In genomic region chr12:40032433-40033259, GRCh38 we compare ENCODE assay signal across 14 cellular contexts.
DNase-seq lines count a peak whose midpoint lies in the region; ATAC-seq, FAIRE-seq and TF ChIP-seq lines count a peak whose summit lies in the region.
"Had no signal": no experiment of that assay in that cellular context is flagged by ENCODE, and none has a peak within 500 bp of the region (broad histone marks: within the 10 kb centered on the region; RNA-seq: fewer than 3 reads in every experiment).

No MANE protein-coding gene starts in this region.

- 75% methylated on average over 5 of the region's 5 CpGs for WGBS in right cardiac atrium
- 20 to 21% methylated on average over 5 of the region's 5 CpGs for WGBS in pancreas, 2 donors

- ATAC-seq in right cardiac atrium (peak; percentile 29 to 77), pancreas (peak; percentile 54 to 71 (median 64))
- no peak for ATAC-seq in stimulated activated memory B cell treated with anti-CD40 and anti-IgM and Interleukin-4, amounts not matched to agents 10 μg/mL and 1 μg/mL and 100 μg/mL, for 72 hours
- ATAC-seq: activated CD8-positive, alpha-beta memory T cell treated with anti-CD3 and anti-CD28 coated beads, Interleukin-2, amount 10 ng/mL, durations not matched to agents 7 days and 5 days; gastrocnemius medialis; naive thymus-derived CD4-positive, alpha-beta T cell had no signal

- no peaks in the 10 kb centered on the region for H3K36me3 Mint-ChIP-seq in stimulated activated memory B cell treated with anti-CD40 and anti-IgM and Interleukin-4, amounts not matched to agents 10 μg/mL and 1 μg/mL and 100 μg/mL, for 72 hours
- H3K36me3 Mint-ChIP-seq in activated naive CD8-positive, alpha-beta T cell treated with anti-CD3 and anti-CD28 coated beads for 36 hours = no peaks in the 10 kb centered on the region
- H3K36me3 Mint-ChIP-seq: activated CD8-positive, alpha-beta memory T cell treated with anti-CD3 and anti-CD28 coated beads, Interleukin-2, amount 10 ng/mL, durations not matched to agents 7 days and 5 days; naive thymus-derived CD4-positive, alpha-beta T cell had no signal

- no peak for FAIRE-seq in pancreas (lab: Jason Lieb, UNC)
- FAIRE-seq: bronchial epithelial cell had no signal

- no peaks in the 10 kb centered on the region for H3K9me3 ChIP-seq in right cardiac atrium (ENCODE audit: control insufficient read depth, low read length)
- H3K9me3 ChIP-seq in pancreas = no peaks in the 10 kb centered on the region
- H3K9me3 ChIP-seq: gastrocnemius medialis had no signal

- H3K27ac ChIP-seq in right cardiac atrium (ENCODE audit: low read length) = no peak overlapping the region
- peak overlapping the region; percentile 9 to 51 (median 42) for H3K27ac ChIP-seq in pancreas
- H3K27ac ChIP-seq: gastrocnemius medialis, VCaP had no signal

- intact Hi-C loops in right cardiac atrium (cut with DNase I) = no loop called here
- intact Hi-C loops in pancreas (cut with DNase I) = loop anchor here in 1 of 3 donors (10.0 kb wide), 1 partner anchor 72 kb away; the partner anchor contains the start of gene SLC2A13

- no peak overlapping the region for H3K4me3 Mint-ChIP-seq in stimulated activated memory B cell treated with anti-CD40 and anti-IgM and Interleukin-4, amounts not matched to agents 10 μg/mL and 1 μg/mL and 100 μg/mL, for 72 hours
- no peak overlapping the region for H3K4me3 Mint-ChIP-seq in activated naive CD8-positive, alpha-beta T cell treated with anti-CD3 and anti-CD28 coated beads for 36 hours
- H3K4me3 Mint-ChIP-seq: activated CD8-positive, alpha-beta memory T cell treated with anti-CD3 and anti-CD28 coated beads, Interleukin-2, amount 10 ng/mL, durations not matched to agents 7 days and 5 days; activated naive CD4-positive, alpha-beta T cell treated with anti-CD3 and anti-CD28 coated beads for 36 hours; naive thymus-derived CD4-positive, alpha-beta T cell had no signal

- DNase-seq in H7 = peak; percentile 19
- DNase-seq in NCI-H69 (lab: John Stamatoyannopoulos, UW) = peak; percentile 57
- DNase-seq in right cardiac atrium = no peak
- no peak for DNase-seq in pancreas
- no peak for DNase-seq in activated naive CD8-positive, alpha-beta T cell treated with anti-CD3 and anti-CD28 coated beads for 36 hours
- no peak for DNase-seq in RPMI8226
- DNase-seq: activated CD8-positive, alpha-beta memory T cell treated with anti-CD3 and anti-CD28 coated beads, Interleukin-2, amount 10 ng/mL, durations not matched to agents 7 days and 5 days; activated naive CD4-positive, alpha-beta T cell treated with anti-CD3 and anti-CD28 coated beads for 36 hours; gastrocnemius medialis; naive thymus-derived CD4-positive, alpha-beta T cell; stimulated activated CD4-positive, alpha-beta T cell treated with anti-CD3 and anti-CD28 coated beads, Interleukin-1b, Interleukin-23, amount 100 ng/mL, for 48 hours had no signal

- no peak for TF ChIP-seq CTCF in pancreas (IDR thresholded peaks at IDR 0.05)

- no peaks in the 10 kb centered on the region for H3K9me3 Mint-ChIP-seq in stimulated activated memory B cell treated with anti-CD40 and anti-IgM and Interleukin-4, amounts not matched to agents 10 μg/mL and 1 μg/mL and 100 μg/mL, for 72 hours
- no peaks in the 10 kb centered on the region for H3K9me3 Mint-ChIP-seq in activated naive CD8-positive, alpha-beta T cell treated with anti-CD3 and anti-CD28 coated beads for 36 hours
- H3K9me3 Mint-ChIP-seq: activated naive CD4-positive, alpha-beta T cell treated with anti-CD3 and anti-CD28 coated beads for 36 hours; naive thymus-derived CD4-positive, alpha-beta T cell had no signal

- no peaks in the 10 kb centered on the region for H3K27me3 Mint-ChIP-seq in stimulated activated memory B cell treated with anti-CD40 and anti-IgM and Interleukin-4, amounts not matched to agents 10 μg/mL and 1 μg/mL and 100 μg/mL, for 72 hours
- no peaks in the 10 kb centered on the region for H3K27me3 Mint-ChIP-seq in activated naive CD8-positive, alpha-beta T cell treated with anti-CD3 and anti-CD28 coated beads for 36 hours
- H3K27me3 Mint-ChIP-seq: activated CD8-positive, alpha-beta memory T cell treated with anti-CD3 and anti-CD28 coated beads, Interleukin-2, amount 10 ng/mL, durations not matched to agents 7 days and 5 days; naive thymus-derived CD4-positive, alpha-beta T cell had no signal

- H3K4me3 ChIP-seq in H7 (ENCODE audit: insufficient read depth, low read depth, low read length) (no peak overlapping the region), right cardiac atrium (ENCODE audit: low read length) (no peak overlapping the region), pancreas (peak overlapping the region in 1 of 4 donors; percentile 5)
- H3K4me3 ChIP-seq: gastrocnemius medialis had no signal

- H3K4me1 Mint-ChIP-seq in stimulated activated memory B cell treated with anti-CD40 and anti-IgM and Interleukin-4, amounts not matched to agents 10 μg/mL and 1 μg/mL and 100 μg/mL, for 72 hours = no peaks in the 10 kb centered on the region
- H3K4me1 Mint-ChIP-seq in activated naive CD8-positive, alpha-beta T cell treated with anti-CD3 and anti-CD28 coated beads for 36 hours = peaks cover 4% of the 10 kb centered on the region
- H3K4me1 Mint-ChIP-seq: naive thymus-derived CD4-positive, alpha-beta T cell had no signal

- H3K36me3 ChIP-seq in H7 (replicated peaks; ENCODE audit: control insufficient read depth, insufficient read depth, low read length) (no peaks in the 10 kb centered on the region), pancreas (no peaks in the 10 kb centered on the region)
- H3K36me3 ChIP-seq: gastrocnemius medialis had no signal

- no peaks in the 10 kb centered on the region for H3K4me1 ChIP-seq in right cardiac atrium (ENCODE audit: control insufficient read depth, insufficient read depth, low read length)
- peaks cover 0 to 23% (median 17%) of the 10 kb centered on the region in 3 donors for H3K4me1 ChIP-seq in pancreas
- H3K4me1 ChIP-seq: gastrocnemius medialis had no signal

- H3K27ac Mint-ChIP-seq in stimulated activated memory B cell treated with anti-CD40 and anti-IgM and Interleukin-4, amounts not matched to agents 10 μg/mL and 1 μg/mL and 100 μg/mL, for 72 hours = no peak overlapping the region
- H3K27ac Mint-ChIP-seq in activated naive CD8-positive, alpha-beta T cell treated with anti-CD3 and anti-CD28 coated beads for 36 hours = no peak overlapping the region
- H3K27ac Mint-ChIP-seq: activated CD8-positive, alpha-beta memory T cell treated with anti-CD3 and anti-CD28 coated beads, Interleukin-2, amount 10 ng/mL, durations not matched to agents 7 days and 5 days; activated naive CD4-positive, alpha-beta T cell treated with anti-CD3 and anti-CD28 coated beads for 36 hours; naive thymus-derived CD4-positive, alpha-beta T cell had no signal

- no peaks in the 10 kb centered on the region for H3K27me3 ChIP-seq in H7 (ENCODE audit: control insufficient read depth, insufficient read depth, low read length)
- H3K27me3 ChIP-seq in right cardiac atrium (ENCODE audit: control insufficient read depth, insufficient read depth) = no peaks in the 10 kb centered on the region
- H3K27me3 ChIP-seq in pancreas = no peaks in the 10 kb centered on the region
- H3K27me3 ChIP-seq: gastrocnemius medialis had no signal

Comparison
In these comparisons a context has a peak if more than half of its experiments do, and no peak if none do; other contexts are left out.
1. DNase-seq: peak in H7 (single experiment) and NCI-H69 (single experiment); none in right cardiac atrium (0 of 3), pancreas (0 of 6), activated naive CD8-positive, alpha-beta T cell treated with anti-CD3 and anti-CD28 coated beads for 36 hours (single experiment) and RPMI8226 (single experiment).